In the genomic region with DNA sequence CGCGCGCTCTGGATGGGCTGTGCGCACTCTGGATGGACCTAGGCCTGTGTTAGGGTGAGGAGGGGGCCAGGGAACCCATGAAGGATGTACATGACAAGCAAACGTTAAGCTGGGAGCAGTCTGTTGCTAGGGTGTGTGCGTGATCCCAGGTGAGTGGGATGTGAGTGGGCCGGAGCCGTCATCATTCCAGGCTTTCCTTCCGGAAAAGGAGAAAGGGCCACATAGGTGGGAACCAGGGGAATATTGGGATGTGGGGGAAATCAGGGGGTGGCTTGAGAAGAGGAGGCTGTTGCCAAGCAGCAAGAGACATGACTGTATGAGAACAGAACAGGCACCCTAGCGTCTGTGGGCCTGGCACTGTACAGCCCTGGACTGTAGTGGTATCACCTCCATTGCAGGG, we compare ENCODE assay signal across 22 cellular contexts. TPM values are rescaled to one million over a fixed set of nuclear protein-coding genes. Genes with fewer than 3 reads are reported as not detected.
DNase-seq lines count a peak whose midpoint lies in the region; ATAC-seq, FAIRE-seq and TF ChIP-seq lines count a peak whose summit lies in the region.
"Had no signal": no experiment of that assay in that cellular context is flagged by ENCODE, and none has a peak within 500 bp of the region (broad histone marks: within the 10 kb centered on the region; RNA-seq: fewer than 3 reads in every experiment).

No MANE protein-coding gene starts in this region.

- H3K27me3 ChIP-seq in K562 (ENCODE audit: control insufficient read depth in 2 of 2, insufficient read depth in 2 of 2, low read length in 2 of 2) (no peaks in the 10 kb centered on the region), H1 (replicated peaks in 1 of 4; ENCODE audit: control insufficient read depth in 3 of 4, extremely low read depth in 1 of 4, insufficient read depth in 3 of 4, low read length in 3 of 4) (peaks cover 7 to 24% (median 20%) of the 10 kb centered on the region in 4 experiments), thyroid gland (no peaks in the 10 kb centered on the region)

- no peaks in the 10 kb centered on the region for H3K23me2 ChIP-seq in H1 (ENCODE audit: low read depth, low read length)

- H3K56ac ChIP-seq in H1 (replicated peaks; ENCODE audit: insufficient read length, low read depth, low read length): no peak overlapping the region

- DNase-seq in K562 (ENCODE audit: extremely low read depth in 1 of 4, low spot score in 3 of 4) (no peak), H1 (ENCODE audit: low read depth in 1 of 2, low spot score in 2 of 2) (no peak), thyroid gland (no peak), sciatic nerve (ENCODE audit: low spot score) (no peak), DMS 273 treated with DMSO at 0.1 percent for 48 hours (lab: John Stamatoyannopoulos, UW) (no peak)
- DNase-seq: C1 segment of cervical spinal cord; CD4-positive, alpha-beta memory T cell; DMS153; DND-41; H7; KG1; MM.1S; NCI-H1048; NCI-H1694; NCI-H2029 treated with DMSO at 0.1 percent for 48 hours; NCI-H526 treated with DMSO at 0.1 percent for 48 hours; RPMI8226; SHP77 had no signal

- TF ChIP-seq EP300 in K562 (IDR thresholded peaks at IDR 0.05; ENCODE audit: low read length) (no peak), H1 (IDR thresholded peaks at IDR 0.05; ENCODE audit: borderline replicate concordance in 1 of 2, low read depth in 2 of 2, low read length in 2 of 2) (no peak)

- no peak for TF ChIP-seq CTCF in K562 (IDR thresholded peaks at IDR 0.05 in 2 of 3, conservative IDR thresholded peaks at IDR 0.05 in 1 of 3; ENCODE audit: insufficient read depth in 2 of 3, low read depth in 1 of 3, low read length in 3 of 3)
- no peak for TF ChIP-seq CTCF in H1 (IDR thresholded peaks at IDR 0.05; ENCODE audit: control extremely low read depth in 1 of 3, insufficient read depth in 1 of 3, low read depth in 1 of 3, low read length in 3 of 3)
- TF ChIP-seq CTCF in nephron (IDR thresholded peaks at IDR 0.05; ENCODE audit: unreplicated experiment in 3 of 3): no peak
- TF ChIP-seq CTCF in thyroid gland (IDR thresholded peaks at IDR 0.05): no peak

- H3K4me2 ChIP-seq in K562 (ENCODE audit: insufficient read depth, low read length) (no peak overlapping the region), H1 (ENCODE audit: insufficient read depth in 1 of 2, low read depth in 2 of 2, low read length in 2 of 2) (no peak overlapping the region)

- no peaks in the 10 kb centered on the region for H3K36me3 ChIP-seq in K562 (ENCODE audit: control insufficient read depth, insufficient read depth, low read length)
- H3K36me3 ChIP-seq in H1 (ENCODE audit: control insufficient read depth in 2 of 4, insufficient read depth in 4 of 4, low read length in 3 of 4): no peaks in the 10 kb centered on the region
- no peaks in the 10 kb centered on the region for H3K36me3 ChIP-seq in thyroid gland

- TF ChIP-seq POLR2A in K562 (conservative IDR thresholded peaks at IDR 0.05) (no peak), H1 (IDR thresholded peaks at IDR 0.05; ENCODE audit: control extremely low read depth in 1 of 2, low read depth in 2 of 2, low read length in 2 of 2) (no peak), thyroid gland (IDR thresholded peaks at IDR 0.05) (no peak)

- no peak overlapping the region for H2BK120ac ChIP-seq in H1 (replicated peaks; ENCODE audit: low read depth, low read length)

- H3K79me2 ChIP-seq in K562 (ENCODE audit: control insufficient read depth, insufficient read depth, low read length): no peaks in the 10 kb centered on the region
- no peaks in the 10 kb centered on the region for H3K79me2 ChIP-seq in H1 (ENCODE audit: control insufficient read depth in 1 of 2, insufficient read depth in 2 of 2, low read length in 2 of 2)

- H3K27me3 Mint-ChIP-seq in nephron (ENCODE audit: low read depth): peaks cover 6% of the 10 kb centered on the region

- POLR2A ChIA-PET in K562 (lab: Yijun Ruan, JAX) (no interaction called here), H1 (lab: Charles Lee; ENCODE audit: partially characterized antibody) (no interaction called here)

- no peak overlapping the region for H3K4me3 Mint-ChIP-seq in nephron
- H3K4me3 Mint-ChIP-seq: CD4-positive, alpha-beta memory T cell had no signal

- no peak overlapping the region for H3K14ac ChIP-seq in H1 (ENCODE audit: insufficient read length)

- intact Hi-C loops in K562 (cut with micrococcal nuclease): no loop called here
- intact Hi-C loops in thyroid gland (cut with DNase I): no loop called here
- intact Hi-C loops in sciatic nerve (cut with DNase I): no loop called here

- ATAC-seq in K562: no peak
- ATAC-seq in sciatic nerve: no peak
- no peak for ATAC-seq in GM19395 (IDR thresholded peaks at IDR 0.05; ENCODE audit: unreplicated experiment)
- no peak for ATAC-seq in GM21717 (IDR thresholded peaks at IDR 0.05; ENCODE audit: unreplicated experiment)

- H3K27ac Mint-ChIP-seq in nephron: peak overlapping the region; percentile 2 to 86 (median 80)
- H3K27ac Mint-ChIP-seq: CD4-positive, alpha-beta memory T cell had no signal

- no peaks in the 10 kb centered on the region for H3K36me3 Mint-ChIP-seq in nephron (ENCODE audit: low read depth)
- H3K36me3 Mint-ChIP-seq: CD4-positive, alpha-beta memory T cell had no signal

- peaks cover 36% of the 10 kb centered on the region for H3K4me1 Mint-ChIP-seq in nephron
- H3K4me1 Mint-ChIP-seq: CD4-positive, alpha-beta memory T cell had no signal

- H2BK20ac ChIP-seq in H1 (ENCODE audit: low read length): no peak overlapping the region

- TF ChIP-seq RAD21 in K562 (CRISPR knock-in tag; conservative IDR thresholded peaks at IDR 0.05 in 1 of 2, IDR thresholded peaks at IDR 0.05 in 1 of 2): no peak
- no peak for TF ChIP-seq RAD21 in H1 (IDR thresholded peaks at IDR 0.05 in 1 of 2, conservative IDR thresholded peaks at IDR 0.05 in 1 of 2; ENCODE audit: low read depth in 2 of 2, low read length in 2 of 2)

- H4K5ac ChIP-seq in H1 (ENCODE audit: insufficient read length, low read depth, low read length): no peak overlapping the region

- peak overlapping the region; percentile 44; the same call in 1 of the 2 replicates for H2BK5ac ChIP-seq in H1 (ENCODE audit: low read depth, low read length)

- no peak overlapping the region for H3K23ac ChIP-seq in H1 (ENCODE audit: insufficient read length)

- H2BK15ac ChIP-seq in H1 (ENCODE audit: low read length): no peak overlapping the region

- no TSS peak for BruUV-seq in K562 (replicated peaks; lab: Mats Ljungman, UMichigan)

- H2BK12ac ChIP-seq in H1 (ENCODE audit: low read depth, low read length): no peak overlapping the region

- H4K91ac ChIP-seq in H1 (replicated peaks; ENCODE audit: insufficient read length, low read length): no peak overlapping the region

- H3K9ac ChIP-seq in K562 (ENCODE audit: insufficient read depth in 1 of 2, low read depth in 2 of 2, low read length in 2 of 2) (peak overlapping the region in 1 of 2 experiments; percentile 48; a peak in 1 of 4 replicates), H1 (replicated peaks in 1 of 4; ENCODE audit: extremely low read depth in 1 of 4, low read depth in 3 of 4, low read length in 3 of 4) (no peak overlapping the region)

- H3K27ac ChIP-seq in K562 (ENCODE audit: extremely low read depth, low read depth, low read length) (no peak overlapping the region), H1 (ENCODE audit: low read depth, low read length) (no peak overlapping the region), thyroid gland (peak overlapping the region; percentile 69 to 81 (median 73))

- H3K79me1 ChIP-seq in H1 (ENCODE audit: low read depth, low read length): no peaks in the 10 kb centered on the region

- H3K18ac ChIP-seq in H1 (ENCODE audit: extremely low read depth, low read length): no peak overlapping the region; the same call in 1 of the 2 replicates

- H3K9me1 ChIP-seq in K562 (ENCODE audit: control insufficient read depth, insufficient read depth, low read length): no peaks in the 10 kb centered on the region

- H3K9me3 ChIP-seq in K562 (replicated peaks; ENCODE audit: control insufficient read depth, insufficient read depth, low read depth, low read length) (no peaks in the 10 kb centered on the region), H1 (ENCODE audit: insufficient read depth in 2 of 2, low read depth in 1 of 2, low read length in 1 of 2) (no peaks in the 10 kb centered on the region), thyroid gland (no peaks in the 10 kb centered on the region)

- no peak overlapping the region for H2AK5ac ChIP-seq in H1 (ENCODE audit: low read depth, low read length)

- FAIRE-seq in K562 (lab: Jason Lieb, UNC) (no peak), H1 (lab: Jason Lieb, UNC) (no peak)
- FAIRE-seq: GM12892 had no signal

- in situ Hi-C loops in K562 (cut with MboI): no loop called here

- H3K4ac ChIP-seq in H1 (replicated peaks; ENCODE audit: insufficient read length, low read depth, low read length): no peak overlapping the region

- H3K4me3 ChIP-seq in K562 (no peak overlapping the region), H1 (ENCODE audit: extremely low read depth in 1 of 4, insufficient read depth in 2 of 4, low read depth in 3 of 4, low read length in 4 of 4) (no peak overlapping the region), thyroid gland (replicated peaks in 1 of 3) (no peak overlapping the region)

- H4K20me1 ChIP-seq in K562 (replicated peaks; ENCODE audit: control insufficient read depth, insufficient read depth, low read length) (no peaks in the 10 kb centered on the region), H1 (replicated peaks in 1 of 2; ENCODE audit: control insufficient read depth in 1 of 2, insufficient read depth in 2 of 2, low read length in 2 of 2) (peaks cover 0 to 2% of the 10 kb centered on the region in 2 experiments)

- whole genome bisulfite sequencing in K562 (ENCODE audit: insufficient coverage, low coverage, missing lambda C conversion rate): 87% methylated on average over 10 of the region's 10 CpGs
- 89% methylated on average over 10 of the region's 10 CpGs; no CpG with 5 or more reads in 1 of the 2 experiments for WGBS in H1 (ENCODE audit: extremely low coverage in 1 of 2, insufficient coverage in 1 of 2, insufficient read length in 1 of 2, insufficient replicate concordance in 2 of 2, low coverage in 1 of 2, low lambda C conversion rate in 2 of 2, missing lambda C conversion rate in 1 of 2), 2 experiments
- WGBS in thyroid gland, 2 donors: 92 to 95% methylated on average over 10 of the region's 10 CpGs

- CTCF ChIA-PET in K562 (lab: Yijun Ruan, JAX; ENCODE audit: low intra/inter-chr PET ratio) (no interaction called here), H1 (lab: Charles Lee; ENCODE audit: partially characterized antibody) (interaction anchor here (0.6 kb wide), 1 partner anchor 91 kb away, joined by 4 read pairs; no protein-coding TSS in a partner anchor)

- H3K9me3 Mint-ChIP-seq in nephron: no peaks in the 10 kb centered on the region

- H2AFZ ChIP-seq in K562 (ENCODE audit: low read depth, low read length): 0 out of 2 replicates have a peak overlapping the region, but pooled peaks have one; percentile 57
- no peak overlapping the region for H2AFZ ChIP-seq in H1 (ENCODE audit: low read length)

- no peak overlapping the region for H4K8ac ChIP-seq in H1 (ENCODE audit: extremely low read depth, insufficient read depth, low read length)

- H3K4me1 ChIP-seq in K562 (replicated peaks in 1 of 2; ENCODE audit: control insufficient read depth in 2 of 2, insufficient read depth in 2 of 2, low read length in 2 of 2): peaks cover 4 to 11% of the 10 kb centered on the region in 2 experiments; a peak in 4 of 5 replicates
- H3K4me1 ChIP-seq in H1 (replicated peaks in 1 of 4; ENCODE audit: control insufficient read depth in 3 of 4, insufficient read depth in 4 of 4, low read length in 3 of 4): peaks cover 0 to 5% (median 1%) of the 10 kb centered on the region in 4 experiments; a peak in 2 of 7 replicates
- peaks cover 55 to 59% of the 10 kb centered on the region in 2 donors for H3K4me1 ChIP-seq in thyroid gland

RNA-seq across cellular contexts. Expression of gene EPB41L1, which starts 49.7 kb away (rescaled TPM):
- 1.5 and 3.3 TPM in 2 replicates for total RNA-seq in K562 (2011; cell fraction: chromatin; rRNA removed; ENCODE audit: low replicate concordance)
- 1.1 and 2.5 TPM in 2 replicates for total RNA-seq in K562 (2011; cell fraction: nucleolus; rRNA removed)
- 0.61 and 0.95 TPM in 2 replicates for total RNA-seq in K562 (2011; cell fraction: nucleoplasm; rRNA removed)
- total RNA-seq in K562 (2014; rRNA removed) (1.3 TPM in 2 replicates), K562 (2014; rRNA removed; fragmentation: Illumina TruSeq; extraction: Trizol) (0.80 and 1.3 TPM in 2 replicates), K562 (2015; rRNA removed; fragmentation: Illumina TruSeq; extraction: Trizol) (0.90 and 2.5 TPM in 2 replicates), K562 (2021) (2.6 and 4.3 TPM in 2 replicates), thyroid gland (10 to 100 TPM; 15.4 to 75.2 (median 42.3) TPM), sciatic nerve (53.2 TPM)
- polyA plus RNA-seq in K562 (2011; rRNA removed) (0.89 and 1.4 TPM in 2 replicates), K562 (2014; fragmentation: Illumina TruSeq; extraction: Trizol) (2.9 and 3.6 TPM in 2 replicates), K562 (2014; fragmentation: Nextera tagmentation; extraction: Ambion mirVana) (under 1 TPM; 0.11 to 0.31 TPM), K562 (2014; rRNA removed) (0.90 and 4.2 TPM in 2 replicates), H1 (2011; rRNA removed) (14.8 and 23.1 TPM in 2 replicates)
- 0.94 and 2.4 TPM in 2 replicates for polyA plus RNA-seq in K562 (2011; cell fraction: cytosol; rRNA removed)
- polyA plus RNA-seq in K562 (2011; cell fraction: nucleus; rRNA removed): 1.1 and 1.5 TPM in 2 replicates
- polyA plus RNA-seq in K562 (2012): 2.0 and 4.1 TPM in 2 replicates
- 0.81 and 1.3 TPM in 2 replicates for polyA minus RNA-seq in K562 (2011; rRNA and poly(A)+ RNA removed)
- polyA minus RNA-seq in K562 (2011; cell fraction: cytosol; rRNA and poly(A)+ RNA removed): 1.3 and 1.5 TPM in 2 replicates
- polyA minus RNA-seq in K562 (2011; cell fraction: nucleus; rRNA and poly(A)+ RNA removed): 0.67 and 1.00 TPM in 2 replicates
- total RNA-seq in H1 (2021; fragmentation: NEBNext Ultra II Directional; extraction: Animal tissue kit (Norgen Biotek cat#: 25700)): 36.0 and 42.0 TPM in 2 replicates
- polyA plus RNA-seq in H1 (2011; cell fraction: cytosol; rRNA removed): 12.6 TPM
- 51.3 TPM for polyA plus RNA-seq in H1 (2011; cell fraction: nucleus; rRNA removed)
- 23.1 to 30.3 TPM (median 25.6 TPM) in 4 replicates for polyA plus RNA-seq in H1 (2012, experiment 1 of 2)
- 12.7 TPM for polyA plus RNA-seq in H1 (2012, experiment 2 of 2)
- polyA plus RNA-seq in H1 (2013, experiment 1 of 2): 29.1 TPM
- polyA plus RNA-seq in H1 (2013, experiment 2 of 2): 28.9 TPM
- polyA minus RNA-seq in H1 (2011; rRNA and poly(A)+ RNA removed): 19.7 and 25.0 TPM in 2 replicates
- 20.4 TPM for polyA minus RNA-seq in H1 (2011; cell fraction: cytosol; rRNA and poly(A)+ RNA removed)
- 31.3 TPM for polyA minus RNA-seq in H1 (2011; cell fraction: nucleus; rRNA and poly(A)+ RNA removed)
- polyA plus RNA-seq: CD4-positive, alpha-beta memory T cell had no signal

Comparison
In these comparisons a context has a peak if more than half of its experiments do, and no peak if none do; other contexts are left out.
1. H3K27ac ChIP-seq: peak in thyroid gland (3 of 3); none in K562 (single experiment) and H1 (single experiment).